In genomic region chr6:79078057-79078969, GRCh38 we compare ENCODE assay signal across 1 cellular context.
A peak's percentile ranks its signal among the peaks of the same experiment; 100 is the strongest.
TF ChIP-seq lines count a peak whose summit lies in the region.

Gene PHIP (minus strand): TSS chr6:79078254. CDS start chr6:79078068, 186 bp downstream.

TF ChIP-seq in K562, 482 proteins besides CTCF, POLR2A, EP300 and RAD21 (continued from another document and continues in another):
- TF ChIP-seq ZBTB43 (CRISPR knock-in tag; IDR thresholded peaks at IDR 0.05) (no peak), HNRNPH1 (optimal IDR thresholded peaks at IDR 0.05; ENCODE audit: low read depth, low read length) (no peak), TOE1 (IDR thresholded peaks at IDR 0.05; ENCODE audit: borderline replicate concordance) (peak; percentile 58; the same call in 1 of the 2 replicates), TOE1 (CRISPR knock-in tag; IDR thresholded peaks at IDR 0.05; ENCODE audit: borderline replicate concordance, low read depth) (no peak), BCL6 (CRISPR knock-in tag; IDR thresholded peaks at IDR 0.05) (no peak), RBM25 (IDR thresholded peaks at IDR 0.05; ENCODE audit: low read depth, low read length, severe bottlenecking) (no peak), SMARCA4 (IDR thresholded peaks at IDR 0.05) (no peak; the same call in 1 of the 2 replicates), TAF15 (IDR thresholded peaks at IDR 0.05; ENCODE audit: low read depth, low read length) (no peak), ZNF282 (CRISPR knock-in tag; IDR thresholded peaks at IDR 0.05) (no peak), SRSF7 (optimal IDR thresholded peaks at IDR 0.05; ENCODE audit: low read depth, low read length) (no peak), FOXK2 (conservative IDR thresholded peaks at IDR 0.05 in 1 of 2, IDR thresholded peaks at IDR 0.05 in 1 of 2; ENCODE audit: low read depth in 2 of 2) (peak; percentile 34 to 39; a peak in 2 of 4 replicates), CEBPB (tag; IDR thresholded peaks at IDR 0.05) (peak; percentile 89), ADNP (tag; IDR thresholded peaks at IDR 0.05) (no peak), ATF2 (CRISPR knock-in tag; IDR thresholded peaks at IDR 0.05) (no peak), KHSRP (IDR thresholded peaks at IDR 0.05) (no peak), XRCC3 (IDR thresholded peaks at IDR 0.05) (no peak), RBM22 (IDR thresholded peaks at IDR 0.05; ENCODE audit: low read depth, low read length, poor library complexity, severe bottlenecking) (peak; percentile 48), ZNF740 (CRISPR knock-in tag; IDR thresholded peaks at IDR 0.05) (no peak), ZNF740 (tag; IDR thresholded peaks at IDR 0.05) (peak in 1 of 2 experiments; percentile 37; a peak in 1 of 4 replicates), ARID4B (CRISPR knock-in tag; IDR thresholded peaks at IDR 0.05) (peak; percentile 66), ZBTB2 (IDR thresholded peaks at IDR 0.05) (peak; percentile 86), BCOR (IDR thresholded peaks at IDR 0.05) (no peak), THAP12 (CRISPR knock-in tag; IDR thresholded peaks at IDR 0.05) (peak; percentile 64; the same call in 1 of the 2 replicates), SNAPC5 (CRISPR knock-in tag; IDR thresholded peaks at IDR 0.05) (no peak), ZNF277 (CRISPR knock-in tag; IDR thresholded peaks at IDR 0.05; ENCODE audit: borderline replicate concordance) (no peak), EWSR1 (IDR thresholded peaks at IDR 0.05; ENCODE audit: borderline replicate concordance, low read depth, partially characterized antibody) (no peak), ZKSCAN1 (IDR thresholded peaks at IDR 0.05; ENCODE audit: low read depth, low read length) (peak; percentile 7; the same call in 1 of the 2 replicates), MTA1 (IDR thresholded peaks at IDR 0.05; ENCODE audit: borderline replicate concordance) (no peak), RNF2 (IDR thresholded peaks at IDR 0.05) (0 out of 2 replicates have a peak, but pooled peaks have one; percentile 10), CLOCK (CRISPR knock-in tag; IDR thresholded peaks at IDR 0.05; ENCODE audit: borderline replicate concordance) (no peak), RFX1 (IDR thresholded peaks at IDR 0.05) (no peak), PRPF4 (IDR thresholded peaks at IDR 0.05; ENCODE audit: insufficient read depth, low read depth, low read length, poor library complexity, severe bottlenecking) (peak; percentile 42), ZNF655 (CRISPR knock-in tag; IDR thresholded peaks at IDR 0.05) (no peak), MITF (IDR thresholded peaks at IDR 0.05) (no peak), MEIS2 (IDR thresholded peaks at IDR 0.05; ENCODE audit: partially characterized antibody) (no peak), CREB1 (IDR thresholded peaks at IDR 0.05) (peak; percentile 46; the same call in 1 of the 2 replicates), CREB1 (CRISPR knock-in tag; IDR thresholded peaks at IDR 0.05) (peak; percentile 60), ZC3H4 (CRISPR knock-in tag; IDR thresholded peaks at IDR 0.05; ENCODE audit: borderline replicate concordance) (no peak), BRF1 (IDR thresholded peaks at IDR 0.05; ENCODE audit: borderline replicate concordance, extremely low read depth, insufficient read length) (no peak)
